ENCODE assay signal across 34 cellular contexts in genomic region chr2:30068067-30068466, GRCh38.
"Had no signal": no experiment of that assay in that cellular context is flagged by ENCODE, and none has a peak within 500 bp of the region (broad histone marks: within the 10 kb centered on the region; RNA-seq: fewer than 3 reads in every experiment).

No MANE protein-coding gene starts in this region.

- H3K4me1 ChIP-seq: adrenal gland, body of pancreas, breast epithelium had no signal

- FAIRE-seq: astrocyte, TTC549 had no signal

- H3K4me3 ChIP-seq: adrenal gland, body of pancreas, breast epithelium had no signal

- H3K9me3 ChIP-seq: adrenal gland, body of pancreas had no signal

- H3K27me3 ChIP-seq: adrenal gland, body of pancreas, brain microvascular endothelial cell, breast epithelium had no signal

- H3K36me3 ChIP-seq: adrenal gland, brain microvascular endothelial cell, breast epithelium had no signal

- ATAC-seq: activated CD8-positive, alpha-beta T cell treated with anti-CD3 and anti-CD28 coated beads for 36 hours; activated naive CD4-positive, alpha-beta T cell treated with anti-CD3 and anti-CD28 coated beads, Interleukin-2, amount 50 U/mL, for 72 hours; activated T-cell treated with anti-CD3 and anti-CD28 coated beads, Interleukin-2, amount 50 U/mL, for 4 hours; activated T-cell treated with anti-CD3 and anti-CD28 coated beads, Interleukin-2, amount 50 U/mL, for 72 hours; activated T-helper 17 cell treated with anti-CD3 and anti-CD28 coated beads, Interleukin-2, amount 50 U/mL, for 72 hours; body of pancreas had no signal

- H3K27ac ChIP-seq: adrenal gland, body of pancreas, brain microvascular endothelial cell, breast epithelium, VCaP had no signal

- DNase-seq: activated B cell treated with CpG ODN at 0.5 μM for 24 hours; activated CD4-positive, alpha-beta memory T cell treated with anti-CD3 and anti-CD28 coated beads for 36 hours; activated CD4-positive, alpha-beta T cell treated with anti-CD3 and anti-CD28 coated beads for 4 hours; activated CD4-positive, alpha-beta T cell treated with anti-CD3 and anti-CD28 coated beads, Interleukin-2, amount 10 ng/mL, durations not matched to agents 24 days and 14 days; activated CD4-positive, alpha-beta T cell treated with anti-CD3 and anti-CD28 coated beads, Interleukin-2, amount 50 U/mL, for 1 hour; activated CD4-positive, alpha-beta T cell treated with anti-CD3 and anti-CD28 coated beads, Interleukin-2, amount 50 U/mL, for 4 hours; activated CD4-positive, CD25-positive, alpha-beta regulatory T cell treated with anti-CD3 and anti-CD28 coated beads, Interleukin-2, amount 50 U/mL, for 72 hours; activated CD8-positive, alpha-beta memory T cell treated with anti-CD3 and anti-CD28 coated beads, Interleukin-2, amount 50 U/mL, for 4 hours; activated CD8-positive, alpha-beta T cell treated with anti-CD3 and anti-CD28 coated beads for 36 hours; activated effector memory CD4-positive, alpha-beta T cell treated with anti-CD3 and anti-CD28 coated beads, Interleukin-2, amount 50 U/mL, for 16 hours; activated gamma-delta T cell treated with Interleukin-2 at 50 U/mL for 16 hours; activated naive CD4-positive, alpha-beta T cell; activated naive CD4-positive, alpha-beta T cell treated with anti-CD3 and anti-CD28 coated beads for 36 hours; activated naive CD4-positive, alpha-beta T cell treated with anti-CD3 and anti-CD28 coated beads, Interleukin-2, amount 50 U/mL, for 16 hours; activated naive CD8-positive, alpha-beta T cell treated with anti-CD3 and anti-CD28 coated beads for 36 hours; activated T-cell treated with anti-CD3 and anti-CD28 coated beads for 4 hours; activated T-cell treated with anti-CD3 and anti-CD28 coated beads, Interleukin-2, amount 50 U/mL, for 1 hour; activated T-cell treated with anti-CD3 and anti-CD28 coated beads, Interleukin-2, amount 50 U/mL, for 4 hours; activated T-cell treated with anti-CD3 and anti-CD28 coated beads, Interleukin-2, amount 50 U/mL, for 72 hours; adrenal gland; amniotic stem cell; aorta; brain microvascular endothelial cell; central memory CD4-positive, alpha-beta T cell; T-helper 1 cell; T-helper 2 cell; T-helper 9 cell had no signal
